14 cellular contexts compared by ENCODE assay signal in the genomic region with DNA sequence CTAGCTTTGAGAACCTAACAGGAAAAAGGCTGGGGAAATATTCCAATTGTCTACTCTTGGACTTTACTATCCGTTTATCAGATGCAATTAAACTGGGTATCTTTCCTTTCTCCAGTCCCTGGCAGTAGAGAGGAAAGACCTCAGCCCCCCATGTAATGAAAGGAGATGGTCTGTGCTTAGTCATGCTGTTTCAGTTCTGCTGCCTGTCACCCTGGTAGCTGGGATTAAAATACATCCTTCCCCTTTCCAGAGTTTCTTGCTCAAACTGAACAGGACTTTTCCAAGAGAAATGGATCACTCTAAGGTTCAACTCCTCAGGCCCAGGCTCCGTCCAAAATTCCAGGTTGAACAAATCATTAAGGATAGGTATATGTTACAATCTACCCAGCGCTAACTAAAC.
A peak's percentile ranks its signal among the peaks of the same experiment; 100 is the strongest.
DNase-seq lines count a peak whose midpoint lies in the region; ATAC-seq and TF ChIP-seq lines count a peak whose summit lies in the region.
"Had no signal": no experiment of that assay in that cellular context is flagged by ENCODE, and none has a peak within 500 bp of the region (broad histone marks: within the 10 kb centered on the region; RNA-seq: fewer than 3 reads in every experiment).

No MANE protein-coding gene starts in this region.

- H3K9me3 ChIP-seq in OCI-LY3 (ENCODE audit: insufficient read depth, low read length) (no peaks in the 10 kb centered on the region), lower lobe of right lung (no peaks in the 10 kb centered on the region), upper lobe of left lung (no peaks in the 10 kb centered on the region)
- H3K9me3 ChIP-seq: HAP-1, vagina had no signal

- TF ChIP-seq POLR2A in upper lobe of left lung (IDR thresholded peaks at IDR 0.05): no peak

- TF ChIP-seq CTCF in OCI-LY3 (IDR thresholded peaks at IDR 0.05; ENCODE audit: low read depth, low read length): no peak
- no peak for TF ChIP-seq CTCF in lower lobe of right lung (IDR thresholded peaks at IDR 0.05)
- no peak for TF ChIP-seq CTCF in upper lobe of left lung (IDR thresholded peaks at IDR 0.05)

- intact Hi-C loops in left ventricle myocardium superior (cut with micrococcal nuclease) (no loop called here), Right ventricle myocardium inferior (cut with DNase I) (loop anchor here (10.0 kb wide), 1 partner anchor 202 kb away; a partner anchor contains a TSS), lower lobe of right lung (cut with DNase I) (no loop called here)

- 75 to 77% methylated on average over 3 of the region's 3 CpGs for WGBS in upper lobe of left lung, 2 donors

- H3K36me3 ChIP-seq in OCI-LY3 (replicated peaks; ENCODE audit: low read depth, low read length): no peaks in the 10 kb centered on the region
- no peaks in the 10 kb centered on the region for H3K36me3 ChIP-seq in lower lobe of right lung
- H3K36me3 ChIP-seq in upper lobe of left lung: no peaks in the 10 kb centered on the region
- H3K36me3 ChIP-seq: HAP-1, vagina had no signal

- ATAC-seq in left ventricle myocardium superior: peak; percentile 16
- ATAC-seq in Right ventricle myocardium inferior: no peak
- ATAC-seq in lower lobe of right lung: no peak
- ATAC-seq in upper lobe of left lung (ENCODE audit: low FRiP score in 2 of 2): peak in 1 of 2 donors; percentile 28

- H3K4me3 ChIP-seq in OCI-LY3 (ENCODE audit: low read length) (peak overlapping the region; percentile 56), lower lobe of right lung (no peak overlapping the region), upper lobe of left lung (no peak overlapping the region)
- H3K4me3 ChIP-seq: HAP-1, lung, vagina had no signal

- H3K27me3 ChIP-seq in OCI-LY3 (ENCODE audit: low read depth, low read length) (no peaks in the 10 kb centered on the region), lower lobe of right lung (ENCODE audit: low read depth) (no peaks in the 10 kb centered on the region), upper lobe of left lung (no peaks in the 10 kb centered on the region)
- H3K27me3 ChIP-seq: vagina had no signal

- H3K4me1 ChIP-seq in OCI-LY3 (ENCODE audit: low read length) (peaks cover 69% of the 10 kb centered on the region), lower lobe of right lung (peaks cover 73% of the 10 kb centered on the region), upper lobe of left lung (peaks cover 45 to 59% (median 50%) of the 10 kb centered on the region in 4 donors)
- H3K4me1 ChIP-seq: HAP-1 had no signal

- peak overlapping the region; percentile 77 for H3K4me2 ChIP-seq in OCI-LY3 (ENCODE audit: low read length)

- no peak overlapping the region for H2AFZ ChIP-seq in OCI-LY3 (ENCODE audit: low read depth, low read length)

- DNase-seq in left ventricle myocardium superior (no peak), Right ventricle myocardium inferior (ENCODE audit: missing footprints) (no peak), lower lobe of right lung (no peak), upper lobe of left lung (no peak), NCI-H774 (lab: John Stamatoyannopoulos, UW) (no peak), NCI-H510A (lab: John Stamatoyannopoulos, UW) (no peak), NCI-H1417 (lab: John Stamatoyannopoulos, UW) (no peak)
- DNase-seq: cortex of kidney, NCI-H1092, NCI-H345 had no signal

- no peaks in the 10 kb centered on the region for H3K79me2 ChIP-seq in OCI-LY3 (ENCODE audit: low read length)

- H3K27ac ChIP-seq in OCI-LY3 (ENCODE audit: low read length) (0 out of 2 replicates have a peak overlapping the region, but pooled peaks have one; percentile 26), lower lobe of right lung (peak overlapping the region; percentile 39), upper lobe of left lung (peak overlapping the region; percentile 83 to 89 (median 84))
- H3K27ac ChIP-seq: vagina had no signal

- no peaks in the 10 kb centered on the region for H4K20me1 ChIP-seq in OCI-LY3 (ENCODE audit: insufficient read depth, low read length)

- TF ChIP-seq EP300 in upper lobe of left lung (IDR thresholded peaks at IDR 0.05): no peak

- peak overlapping the region; percentile 25; the same call in 1 of the 2 replicates for H3K9ac ChIP-seq in OCI-LY3 (ENCODE audit: low read length)

Comparison
In these comparisons a context has a peak if more than half of its experiments do, and no peak if none do; other contexts are left out.
1. H3K27ac ChIP-seq: peak in every context shown above with its lines; median percentile 84 in upper lobe of left lung; 39 in lower lobe of right lung; 26 in OCI-LY3.